In the genomic region with DNA sequence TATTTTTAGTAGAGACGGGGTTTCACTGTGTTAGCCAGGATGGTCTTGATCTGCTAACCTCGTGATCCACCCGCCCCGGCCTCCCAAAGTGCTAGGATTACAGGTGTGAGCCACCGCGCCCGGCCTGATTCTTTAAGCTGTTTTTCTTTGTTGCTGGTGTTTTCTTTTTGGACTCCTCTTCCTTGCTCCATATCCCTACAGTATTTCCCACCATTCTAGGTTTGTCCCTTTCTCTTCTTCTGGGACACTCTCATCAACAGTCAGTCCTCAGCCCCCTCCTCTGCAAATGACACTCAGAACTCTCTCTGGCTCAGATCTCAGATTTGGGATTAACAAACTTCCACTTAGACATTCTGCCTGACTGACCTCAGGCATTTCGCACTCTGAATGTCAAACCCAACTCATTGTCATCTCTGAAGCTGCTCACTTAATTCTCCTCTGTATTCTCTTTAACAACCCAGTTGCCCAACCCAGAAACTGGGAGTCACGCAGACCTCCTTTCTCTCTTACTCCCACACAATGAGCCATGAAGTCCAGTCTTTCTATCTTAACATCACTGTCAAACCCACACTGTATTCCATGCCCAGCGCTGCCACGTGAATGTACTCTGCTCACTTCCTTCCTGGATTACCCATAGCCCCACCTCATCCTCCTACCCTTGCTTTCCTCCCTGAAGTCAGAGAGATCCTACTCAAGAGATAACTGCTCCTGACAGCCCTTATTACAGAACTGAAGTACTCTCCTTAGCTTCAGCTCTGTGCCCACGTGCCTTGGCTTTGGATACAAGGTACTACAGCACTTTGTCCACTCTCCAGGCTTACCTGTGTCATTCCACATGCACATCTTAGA, we compare ENCODE assay signal across 16 cellular contexts. TPM values are rescaled to one million over a fixed set of nuclear protein-coding genes. Genes with fewer than 3 reads are reported as not detected.
A peak's percentile ranks its signal among the peaks of the same experiment; 100 is the strongest.
DNase-seq lines count a peak whose midpoint lies in the region; ATAC-seq and TF ChIP-seq lines count a peak whose summit lies in the region.
"Had no signal": no experiment of that assay in that cellular context is flagged by ENCODE, and none has a peak within 500 bp of the region (broad histone marks: within the 10 kb centered on the region; RNA-seq: fewer than 3 reads in every experiment).

No MANE protein-coding gene starts in this region.

- TF ChIP-seq POLR2A in esophagus squamous epithelium (IDR thresholded peaks at IDR 0.05) (no peak), testis (IDR thresholded peaks at IDR 0.05) (no peak), adrenal gland (IDR thresholded peaks at IDR 0.05) (no peak)

- peaks cover 3% of the 10 kb centered on the region for H3K27me3 Mint-ChIP-seq in activated CD8-positive, alpha-beta T cell treated with anti-CD3 and anti-CD28 coated beads, Interleukin-2, amount 10 ng/mL, durations not matched to agents 7 days and 5 days (ENCODE audit: low read depth)
- no peaks in the 10 kb centered on the region for H3K27me3 Mint-ChIP-seq in activated CD8-positive, alpha-beta T cell treated with anti-CD3 and anti-CD28 coated beads for 36 hours
- no peaks in the 10 kb centered on the region for H3K27me3 Mint-ChIP-seq in T-helper 17 cell
- H3K27me3 Mint-ChIP-seq: effector memory CD8-positive, alpha-beta T cell had no signal

- no peak overlapping the region for H3K4me3 ChIP-seq in esophagus squamous epithelium
- H3K4me3 ChIP-seq in testis, result no peak overlapping the region
- H3K4me3 ChIP-seq in adrenal gland, result no peak overlapping the region
- H3K4me3 ChIP-seq: PC-9, skin epidermis had no signal

- peak overlapping the region in 3 of 4 donors; percentile 28 to 97 (median 42) for H3K27ac ChIP-seq in esophagus squamous epithelium
- no peak overlapping the region for H3K27ac ChIP-seq in testis
- H3K27ac ChIP-seq in adrenal gland, result peak overlapping the region in 1 of 5 donors; percentile 17
- H3K27ac ChIP-seq: PC-9 had no signal

- H3K4me3 Mint-ChIP-seq in activated CD8-positive, alpha-beta T cell treated with anti-CD3 and anti-CD28 coated beads, Interleukin-2, amount 10 ng/mL, durations not matched to agents 7 days and 5 days, result no peak overlapping the region
- H3K4me3 Mint-ChIP-seq in activated CD8-positive, alpha-beta T cell treated with anti-CD3 and anti-CD28 coated beads for 36 hours, result no peak overlapping the region
- H3K4me3 Mint-ChIP-seq in T-helper 17 cell, result no peak overlapping the region
- H3K4me3 Mint-ChIP-seq: effector memory CD8-positive, alpha-beta T cell had no signal

- POLR2A ChIA-PET in activated CD8-positive, alpha-beta T cell treated with anti-CD3 and anti-CD28 coated beads, Interleukin-2, amount 10 ng/mL, durations not matched to agents 7 days and 5 days (lab: Charles Lee), result interaction anchor here (0.7 to 7.2 kb wide), 3 partner anchors 9 to 73 kb away, joined by 4 to 83 read pairs (median 5); partner anchors contain the start of genes BAG6 and MSH5
- POLR2A ChIA-PET in activated CD8-positive, alpha-beta T cell treated with anti-CD3 and anti-CD28 coated beads for 36 hours (lab: Charles Lee), result interaction anchor here (1.0 to 2.0 kb wide), 2 partner anchors 11 to 87 kb away, joined by 4 to 7 read pairs; partner anchors contain the start of gene CLIC1

- no peak for TF ChIP-seq CTCF in activated CD8-positive, alpha-beta T cell treated with anti-CD3 and anti-CD28 coated beads for 36 hours (IDR thresholded peaks at IDR 0.05)
- TF ChIP-seq CTCF in esophagus squamous epithelium (IDR thresholded peaks at IDR 0.05) (no peak), testis (IDR thresholded peaks at IDR 0.05) (no peak), adrenal gland (IDR thresholded peaks at IDR 0.05) (no peak)

- peaks cover 65% of the 10 kb centered on the region for H3K4me1 Mint-ChIP-seq in activated CD8-positive, alpha-beta T cell treated with anti-CD3 and anti-CD28 coated beads, Interleukin-2, amount 10 ng/mL, durations not matched to agents 7 days and 5 days (ENCODE audit: low read depth)
- peaks cover 54% of the 10 kb centered on the region for H3K4me1 Mint-ChIP-seq in activated CD8-positive, alpha-beta T cell treated with anti-CD3 and anti-CD28 coated beads for 36 hours (ENCODE audit: low read depth)
- peaks cover 40% of the 10 kb centered on the region for H3K4me1 Mint-ChIP-seq in T-helper 17 cell

- H3K27ac Mint-ChIP-seq in activated CD8-positive, alpha-beta T cell treated with anti-CD3 and anti-CD28 coated beads, Interleukin-2, amount 10 ng/mL, durations not matched to agents 7 days and 5 days, result peak overlapping the region; percentile 31
- H3K27ac Mint-ChIP-seq in activated CD8-positive, alpha-beta T cell treated with anti-CD3 and anti-CD28 coated beads for 36 hours, result no peak overlapping the region
- H3K27ac Mint-ChIP-seq in T-helper 17 cell, result peak overlapping the region; percentile 85

- intact Hi-C loops in activated CD8-positive, alpha-beta T cell treated with anti-CD3 and anti-CD28 coated beads for 36 hours (cut with micrococcal nuclease), result no loop called here
- intact Hi-C loops in esophagus squamous epithelium (cut with DNase I) (no loop called here), testis (cut with DNase I; ENCODE audit: low total_unique reads) (no loop called here), adrenal gland (cut with DNase I) (no loop called here)

- H3K4me1 ChIP-seq in esophagus squamous epithelium, result peaks cover 21 to 73% (median 27%) of the 10 kb centered on the region in 3 donors
- peaks cover 6% of the 10 kb centered on the region for H3K4me1 ChIP-seq in testis
- peaks cover 6 to 27% of the 10 kb centered on the region in 2 donors for H3K4me1 ChIP-seq in adrenal gland (replicated peaks in 1 of 2)

- peaks cover 0 to 29% (median 0%) of the 10 kb centered on the region in 3 donors for H3K36me3 ChIP-seq in esophagus squamous epithelium
- H3K36me3 ChIP-seq in testis (ENCODE audit: low read depth, missing control alignments), result no peaks in the 10 kb centered on the region
- peaks cover 0 to 4% of the 10 kb centered on the region in 2 donors for H3K36me3 ChIP-seq in adrenal gland (replicated peaks in 1 of 2)

- no peak for DNase-seq in activated CD8-positive, alpha-beta T cell treated with anti-CD3 and anti-CD28 coated beads, Interleukin-2, amount 10 ng/mL, durations not matched to agents 7 days and 5 days
- no peak for DNase-seq in activated CD8-positive, alpha-beta T cell treated with anti-CD3 and anti-CD28 coated beads for 36 hours
- no peak for DNase-seq in T-helper 17 cell
- DNase-seq in esophagus squamous epithelium (lab: John Stamatoyannopoulos, UW), result no peak
- DNase-seq in testis, result peak; percentile 47
- no peak for DNase-seq in germinal center (ENCODE audit: low spot score)
- DNase-seq in adrenal gland, result no peak
- DNase-seq in mesenteric fat pad (ENCODE audit: low spot score), result no peak
- DNase-seq: effector memory CD8-positive, alpha-beta T cell; left colon; NCI-H2171 treated with DMSO at 0.1 percent for 48 hours; PC-9; T-helper 9 cell had no signal

- H3K27me3 ChIP-seq in esophagus squamous epithelium (no peaks in the 10 kb centered on the region), testis (no peaks in the 10 kb centered on the region), adrenal gland (no peaks in the 10 kb centered on the region)

- no peaks in the 10 kb centered on the region for H3K9me3 Mint-ChIP-seq in activated CD8-positive, alpha-beta T cell treated with anti-CD3 and anti-CD28 coated beads, Interleukin-2, amount 10 ng/mL, durations not matched to agents 7 days and 5 days (ENCODE audit: insufficient read depth)
- no peaks in the 10 kb centered on the region for H3K9me3 Mint-ChIP-seq in activated CD8-positive, alpha-beta T cell treated with anti-CD3 and anti-CD28 coated beads for 36 hours
- H3K9me3 Mint-ChIP-seq: effector memory CD8-positive, alpha-beta T cell had no signal

- CTCF ChIA-PET in activated CD8-positive, alpha-beta T cell treated with anti-CD3 and anti-CD28 coated beads, Interleukin-2, amount 10 ng/mL, durations not matched to agents 7 days and 5 days (lab: Charles Lee), result interaction anchor here (1.1 to 2.8 kb wide), 5 partner anchors 12 to 70 kb away, joined by 3 to 18 read pairs (median 6); partner anchors contain the start of genes ABHD16A, CLIC1, LY6G5C and MSH5
- CTCF ChIA-PET in activated CD8-positive, alpha-beta T cell treated with anti-CD3 and anti-CD28 coated beads for 36 hours (lab: Charles Lee), result interaction anchor here (1.0 to 6.5 kb wide), 5 partner anchors 36 to 105 kb away, joined by 3 to 35 read pairs (median 3); no protein-coding TSS in a partner anchor

- ATAC-seq in activated CD8-positive, alpha-beta T cell treated with anti-CD3 and anti-CD28 coated beads, Interleukin-2, amount 10 ng/mL, durations not matched to agents 7 days and 5 days, result no peak
- no peak for ATAC-seq in activated CD8-positive, alpha-beta T cell treated with anti-CD3 and anti-CD28 coated beads for 36 hours
- ATAC-seq in T-helper 17 cell, result no peak
- ATAC-seq: effector memory CD8-positive, alpha-beta T cell; left colon had no signal

- peaks cover 44% of the 10 kb centered on the region for H3K36me3 Mint-ChIP-seq in activated CD8-positive, alpha-beta T cell treated with anti-CD3 and anti-CD28 coated beads, Interleukin-2, amount 10 ng/mL, durations not matched to agents 7 days and 5 days (ENCODE audit: low read depth)
- H3K36me3 Mint-ChIP-seq in activated CD8-positive, alpha-beta T cell treated with anti-CD3 and anti-CD28 coated beads for 36 hours (ENCODE audit: low read depth), result peaks cover 8% of the 10 kb centered on the region
- peaks cover 8% of the 10 kb centered on the region for H3K36me3 Mint-ChIP-seq in T-helper 17 cell (ENCODE audit: low read depth)

- 77 to 84% methylated on average over 12 of the region's 12 CpGs for WGBS in esophagus squamous epithelium, 2 donors
- 81% methylated on average over 12 of the region's 12 CpGs for WGBS in testis, 2 donors
- WGBS in adrenal gland, 4 donors, result 86 to 87% (median 86%) methylated on average over 12 of the region's 12 CpGs

- H3K9me3 ChIP-seq in T-helper 17 cell (ENCODE audit: control insufficient read depth, low read length, poor library complexity, severe bottlenecking), result no peaks in the 10 kb centered on the region
- H3K9me3 ChIP-seq in esophagus squamous epithelium, result no peaks in the 10 kb centered on the region
- H3K9me3 ChIP-seq in testis, result no peaks in the 10 kb centered on the region
- H3K9me3 ChIP-seq in adrenal gland (replicated peaks in 1 of 3), result no peaks in the 10 kb centered on the region

RNA-seq across cellular contexts. Expression of gene MPIG6B, which starts 2.6 kb away (rescaled TPM):
- total RNA-seq in activated CD8-positive, alpha-beta T cell treated with anti-CD3 and anti-CD28 coated beads, Interleukin-2, amount 10 ng/mL, durations not matched to agents 7 days and 5 days, result under 1 TPM; 0.71 to 0.91 TPM
- under 1 TPM; 0.65 to 0.81 TPM for total RNA-seq in activated CD8-positive, alpha-beta T cell treated with anti-CD3 and anti-CD28 coated beads for 36 hours
- 100 to 1,000 TPM in 1 of 2 donors, 1 to 10 TPM in 1; 3.4 to 129 TPM for total RNA-seq in T-helper 17 cell
- 1 to 10 TPM in 1 of 4 donors, under 1 TPM in 3; 0.12 to 1.4 (median 0.73) TPM for total RNA-seq in esophagus squamous epithelium
- total RNA-seq in testis, result under 1 TPM; 0.74 to 0.94 TPM
- 1.3 TPM for polyA plus RNA-seq in testis (ENCODE audit: insufficient read depth, low read depth, low replicate concordance)
- total RNA-seq in adrenal gland, result under 1 TPM in 1 of 8 donors, not detected in 7; 0.65 TPM
- under 1 TPM in 2 of 3 donors, not detected in 1; 0.07 to 0.08 TPM for polyA plus RNA-seq in adrenal gland
- total RNA-seq in mesenteric fat pad, result not detected
- total RNA-seq: M059J had no signal

RNA-seq across cellular contexts. Expression of gene DDAH2, which starts 3.4 kb away (rescaled TPM):
- 10 to 100 TPM; 31.9 to 33.7 TPM for total RNA-seq in activated CD8-positive, alpha-beta T cell treated with anti-CD3 and anti-CD28 coated beads, Interleukin-2, amount 10 ng/mL, durations not matched to agents 7 days and 5 days
- total RNA-seq in activated CD8-positive, alpha-beta T cell treated with anti-CD3 and anti-CD28 coated beads for 36 hours, result 1 to 10 TPM; 6.3 to 6.9 TPM
- total RNA-seq in T-helper 17 cell (1 to 10 TPM; 4.7 to 7.3 TPM), esophagus squamous epithelium (10 to 100 TPM; 16.4 to 59.3 (median 28.2) TPM), testis (10 to 100 TPM; 19.6 to 38.0 TPM), adrenal gland (10 to 100 TPM; 21.1 to 52.7 (median 33.1) TPM), mesenteric fat pad (123 TPM)
- polyA plus RNA-seq in testis (ENCODE audit: insufficient read depth, low read depth, low replicate concordance) (50.8 TPM), adrenal gland (100 to 1,000 TPM in 2 of 3 donors, 1 to 10 TPM in 1; 6.4 to 202 (median 138) TPM)

RNA-seq across cellular contexts. Expression of gene LY6G6C, which starts 4.2 kb away (rescaled TPM):
- under 1 TPM in 1 of 2 experiments, not detected in 1; 0.26 TPM for total RNA-seq in activated CD8-positive, alpha-beta T cell treated with anti-CD3 and anti-CD28 coated beads, Interleukin-2, amount 10 ng/mL, durations not matched to agents 7 days and 5 days
- not detected for total RNA-seq in activated CD8-positive, alpha-beta T cell treated with anti-CD3 and anti-CD28 coated beads for 36 hours
- total RNA-seq in T-helper 17 cell (not detected), esophagus squamous epithelium (10 to 100 TPM in 1 of 4 donors, 1 to 10 TPM in 2, under 1 TPM in 1; 0.53 to 14.6 (median 2.4) TPM), testis (under 1 TPM in 1 of 2 donors, not detected in 1; 0.39 TPM), adrenal gland (not detected), mesenteric fat pad (not detected)
- polyA plus RNA-seq in testis (ENCODE audit: insufficient read depth, low read depth, low replicate concordance) (1.4 TPM), adrenal gland (not detected)
- total RNA-seq: left colon, M059J, urinary bladder had no signal
- polyA plus RNA-seq: urinary bladder had no signal

RNA-seq across cellular contexts. Expression of gene LY6G6D, which starts 10.6 kb away (rescaled TPM):
- total RNA-seq in activated CD8-positive, alpha-beta T cell treated with anti-CD3 and anti-CD28 coated beads, Interleukin-2, amount 10 ng/mL, durations not matched to agents 7 days and 5 days, result not detected
- total RNA-seq in activated CD8-positive, alpha-beta T cell treated with anti-CD3 and anti-CD28 coated beads for 36 hours, result not detected
- total RNA-seq in T-helper 17 cell (not detected), esophagus squamous epithelium (not detected), testis (not detected), adrenal gland (not detected), mesenteric fat pad (not detected)
- polyA plus RNA-seq in testis (ENCODE audit: insufficient read depth, low read depth, low replicate concordance) (not detected), adrenal gland (not detected)
- total RNA-seq: left colon, M059J, PC-9 had no signal

RNA-seq across cellular contexts. Expression of gene CLIC1, which starts 10.6 kb away (rescaled TPM):
- total RNA-seq in activated CD8-positive, alpha-beta T cell treated with anti-CD3 and anti-CD28 coated beads, Interleukin-2, amount 10 ng/mL, durations not matched to agents 7 days and 5 days, result 100 to 1,000 TPM; 617 to 651 TPM
- 100 to 1,000 TPM; 334 to 346 TPM for total RNA-seq in activated CD8-positive, alpha-beta T cell treated with anti-CD3 and anti-CD28 coated beads for 36 hours
- 100 to 1,000 TPM; 145 to 152 TPM for total RNA-seq in T-helper 17 cell
- total RNA-seq in esophagus squamous epithelium, result 100 to 1,000 TPM; 289 to 440 (median 365) TPM
- 10 to 100 TPM; 35.4 to 93.5 TPM for total RNA-seq in testis
- 130 TPM for polyA plus RNA-seq in testis (ENCODE audit: insufficient read depth, low read depth, low replicate concordance)
- 100 to 1,000 TPM; 176 to 281 (median 217) TPM for total RNA-seq in adrenal gland
- polyA plus RNA-seq in adrenal gland, result 100 to 1,000 TPM; 109 to 252 (median 146) TPM
- total RNA-seq in mesenteric fat pad, result 408 TPM

Comparison
In these comparisons a context has a peak if more than half of its experiments do, and no peak if none do; other contexts are left out.
1. H3K27ac ChIP-seq: peak in esophagus squamous epithelium (3 of 4); none in testis (0 of 2).